20 cellular contexts compared by ENCODE assay signal in genomic region chr2:20551945-20552328, GRCh38.
A peak's percentile ranks its signal among the peaks of the same experiment; 100 is the strongest.
DNase-seq lines count a peak whose midpoint lies in the region; ATAC-seq, FAIRE-seq and TF ChIP-seq lines count a peak whose summit lies in the region.
"Had no signal": no experiment of that assay in that cellular context is flagged by ENCODE, and none has a peak within 500 bp of the region (broad histone marks: within the 10 kb centered on the region; RNA-seq: fewer than 3 reads in every experiment).

No MANE protein-coding gene starts in this region.

- no peak overlapping the region for H3K4me3 ChIP-seq in BLaER1 treated with 17β-estradiol and CSF1 and Interleukin-3, amounts not matched to agents 10 nM and 100 nM
- no peak overlapping the region for H3K4me3 ChIP-seq in K562
- H3K4me3 ChIP-seq in psoas muscle = no peak overlapping the region
- H3K4me3 ChIP-seq in vagina = no peak overlapping the region
- H3K4me3 ChIP-seq: GM23338, SJSA1 had no signal

- no peaks in the 10 kb centered on the region for H3K36me3 ChIP-seq in BLaER1 treated with 17β-estradiol and CSF1 and Interleukin-3, amounts not matched to agents 10 nM and 100 nM
- H3K36me3 ChIP-seq in K562 (ENCODE audit: control insufficient read depth, insufficient read depth, low read length) (no peaks in the 10 kb centered on the region), psoas muscle (ENCODE audit: insufficient read depth in 1 of 2, low read depth in 1 of 2) (no peaks in the 10 kb centered on the region), vagina (no peaks in the 10 kb centered on the region)
- H3K36me3 ChIP-seq: SJSA1 had no signal

- H3K27ac ChIP-seq in BLaER1 treated with 17β-estradiol and CSF1 and Interleukin-3, amounts not matched to agents 10 nM and 100 nM = no peak overlapping the region
- H3K27ac ChIP-seq in K562 (ENCODE audit: extremely low read depth, low read depth, low read length) (no peak overlapping the region), psoas muscle (peak overlapping the region; percentile 80), vagina (no peak overlapping the region)
- H3K27ac ChIP-seq: RWPE1, SJSA1 had no signal

- H3K4me2 ChIP-seq in BLaER1 treated with 17β-estradiol and CSF1 and Interleukin-3, amounts not matched to agents 10 nM and 100 nM = peak overlapping the region in 10 of 11 experiments; percentile 3 to 58 (median 36); a peak in 15 of 22 replicates
- no peak overlapping the region for H3K4me2 ChIP-seq in K562 (ENCODE audit: insufficient read depth, low read length)
- H3K4me2 ChIP-seq: GM23338 had no signal

- peaks cover 10% of the 10 kb centered on the region for H3K27me3 Mint-ChIP-seq in activated CD4-positive, alpha-beta T cell treated with anti-CD3 and anti-CD28 coated beads, Interleukin-2, amount 10 ng/mL, durations not matched to agents 7 days and 5 days

- no peak overlapping the region for H3K27ac Mint-ChIP-seq in activated CD4-positive, alpha-beta T cell treated with anti-CD3 and anti-CD28 coated beads, Interleukin-2, amount 10 ng/mL, durations not matched to agents 7 days and 5 days
- H3K27ac Mint-ChIP-seq: GM23338 had no signal

- no peak for TF ChIP-seq RAD21 in K562 (CRISPR knock-in tag; conservative IDR thresholded peaks at IDR 0.05 in 1 of 2, IDR thresholded peaks at IDR 0.05 in 1 of 2)

- CTCF ChIA-PET in K562 (lab: Yijun Ruan, JAX; ENCODE audit: low intra/inter-chr PET ratio) = no interaction called here
- CTCF ChIA-PET in activated CD4-positive, alpha-beta T cell treated with anti-CD3 and anti-CD28 coated beads, Interleukin-2, amount 10 ng/mL, durations not matched to agents 7 days and 5 days (lab: Charles Lee) = no interaction called here

- intact Hi-C loops in K562 (cut with micrococcal nuclease) (no loop called here), psoas muscle (cut with DNase I) (loop anchor here in 1 of 2 donors (2.0 kb wide), 1 partner anchor 27 kb away; no protein-coding TSS in a partner anchor), vagina (cut with DNase I) (no loop called here)

- H3K4me1 Mint-ChIP-seq in activated CD4-positive, alpha-beta T cell treated with anti-CD3 and anti-CD28 coated beads, Interleukin-2, amount 10 ng/mL, durations not matched to agents 7 days and 5 days = no peaks in the 10 kb centered on the region

- peak; percentile 53 for ATAC-seq in HG03432 (IDR thresholded peaks at IDR 0.05; ENCODE audit: unreplicated experiment)
- ATAC-seq in K562 = no peak
- ATAC-seq in psoas muscle = peak; percentile 14 to 44 (median 24)
- ATAC-seq: GM23338 had no signal

- no peak overlapping the region for H3K9ac ChIP-seq in BLaER1 treated with 17β-estradiol and CSF1 and Interleukin-3, amounts not matched to agents 10 nM and 100 nM
- H3K9ac ChIP-seq in K562 (ENCODE audit: insufficient read depth in 1 of 2, low read depth in 2 of 2, low read length in 2 of 2) = no peak overlapping the region; a peak in 1 of 4 replicates

- H3K36me3 Mint-ChIP-seq in activated CD4-positive, alpha-beta T cell treated with anti-CD3 and anti-CD28 coated beads, Interleukin-2, amount 10 ng/mL, durations not matched to agents 7 days and 5 days (ENCODE audit: low read depth) = no peaks in the 10 kb centered on the region

- no peak for DNase-seq in K562 (ENCODE audit: extremely low read depth in 1 of 4, low spot score in 3 of 4)
- no peak for DNase-seq in psoas muscle
- DNase-seq in inferior parietal cortex (ENCODE audit: extremely low spot score) = no peak
- no peak for DNase-seq in vagina (ENCODE audit: extremely low spot score in 2 of 2)
- DNase-seq in T1000 (lab: John Stamatoyannopoulos, UW) = no peak
- DNase-seq in activated CD4-positive, alpha-beta T cell treated with anti-CD3 and anti-CD28 coated beads, Interleukin-2, amount 10 ng/mL, durations not matched to agents 7 days and 5 days = no peak
- DNase-seq: NCI-H1436; NCI-H2081 treated with DMSO at 0.1 percent for 48 hours; NCI-H2227 treated with DMSO at 0.1 percent for 48 hours; NCI-H524 treated with DMSO at 0.1 percent for 48 hours; NK-92 treated with Interleukin-12 subunit alpha and Interleukin-12 subunit beta, amount 100 ng/mL, for 24 hours; OCI-M1 had no signal

- POLR2A ChIA-PET in K562 (lab: Yijun Ruan, JAX) = no interaction called here
- POLR2A ChIA-PET in activated CD4-positive, alpha-beta T cell treated with anti-CD3 and anti-CD28 coated beads, Interleukin-2, amount 10 ng/mL, durations not matched to agents 7 days and 5 days (lab: Charles Lee) = no interaction called here

- TF ChIP-seq CTCF in K562 (IDR thresholded peaks at IDR 0.05 in 2 of 3, conservative IDR thresholded peaks at IDR 0.05 in 1 of 3; ENCODE audit: insufficient read depth in 2 of 3, low read depth in 1 of 3, low read length in 3 of 3) = no peak
- no peak for TF ChIP-seq CTCF in psoas muscle (IDR thresholded peaks at IDR 0.05)
- no peak for TF ChIP-seq CTCF in vagina (IDR thresholded peaks at IDR 0.05)

- no peaks in the 10 kb centered on the region for H3K79me2 ChIP-seq in K562 (ENCODE audit: control insufficient read depth, insufficient read depth, low read length)

- peaks cover 19 to 56% (median 41%) of the 10 kb centered on the region in 10 experiments; a peak in 19 of 20 replicates for H3K4me1 ChIP-seq in BLaER1 treated with 17β-estradiol and CSF1 and Interleukin-3, amounts not matched to agents 10 nM and 100 nM
- peaks cover 0 to 7% of the 10 kb centered on the region in 2 experiments; a peak in 1 of 5 replicates for H3K4me1 ChIP-seq in K562 (replicated peaks in 1 of 2; ENCODE audit: control insufficient read depth in 2 of 2, insufficient read depth in 2 of 2, low read length in 2 of 2)
- peaks cover 13% of the 10 kb centered on the region for H3K4me1 ChIP-seq in psoas muscle
- H3K4me1 ChIP-seq in vagina = no peaks in the 10 kb centered on the region
- H3K4me1 ChIP-seq: SJSA1 had no signal

- WGBS in K562 (ENCODE audit: insufficient coverage, low coverage, missing lambda C conversion rate) = 8% methylated on average over 5 of the region's 5 CpGs
- WGBS in psoas muscle, 3 donors = 53 to 68% (median 55%) methylated on average over 5 of the region's 5 CpGs

- no peak for TF ChIP-seq EP300 in K562 (IDR thresholded peaks at IDR 0.05; ENCODE audit: low read length)

- no peaks in the 10 kb centered on the region for H3K9me3 Mint-ChIP-seq in activated CD4-positive, alpha-beta T cell treated with anti-CD3 and anti-CD28 coated beads, Interleukin-2, amount 10 ng/mL, durations not matched to agents 7 days and 5 days
- H3K9me3 Mint-ChIP-seq: GM23338 had no signal

- TF ChIP-seq POLR2A in K562 (conservative IDR thresholded peaks at IDR 0.05) = no peak
- TF ChIP-seq POLR2A in vagina (IDR thresholded peaks at IDR 0.05) = no peak

- H2AFZ ChIP-seq in K562 (ENCODE audit: low read depth, low read length) = 0 out of 2 replicates have a peak overlapping the region, but pooled peaks have one; percentile 19
- H2AFZ ChIP-seq: GM23338 had no signal

- H3K9me3 ChIP-seq in BLaER1 treated with 17β-estradiol and CSF1 and Interleukin-3, amounts not matched to agents 10 nM and 100 nM (replicated peaks in 1 of 11) = no peaks in the 10 kb centered on the region
- H3K9me3 ChIP-seq in K562 (replicated peaks; ENCODE audit: control insufficient read depth, insufficient read depth, low read depth, low read length) (no peaks in the 10 kb centered on the region), psoas muscle (no peaks in the 10 kb centered on the region), vagina (no peaks in the 10 kb centered on the region)
- H3K9me3 ChIP-seq: SJSA1 had no signal

- H3K27me3 ChIP-seq in BLaER1 treated with 17β-estradiol and CSF1 and Interleukin-3, amounts not matched to agents 10 nM and 100 nM = peaks cover 0 to 7% (median 0%) of the 10 kb centered on the region in 11 experiments; a peak in 3 of 22 replicates
- peaks cover 0 to 23% of the 10 kb centered on the region in 2 experiments; a peak in 3 of 5 replicates for H3K27me3 ChIP-seq in K562 (ENCODE audit: control insufficient read depth in 2 of 2, insufficient read depth in 2 of 2, low read length in 2 of 2)
- no peaks in the 10 kb centered on the region for H3K27me3 ChIP-seq in psoas muscle (ENCODE audit: insufficient read depth in 3 of 3, low read length in 2 of 3)
- no peaks in the 10 kb centered on the region for H3K27me3 ChIP-seq in vagina
- H3K27me3 ChIP-seq: SJSA1 had no signal

- BruUV-seq in K562 (replicated peaks; lab: Mats Ljungman, UMichigan) = no TSS peak

- in situ Hi-C loops in K562 (cut with MboI) = no loop called here

- H3K9me1 ChIP-seq in K562 (ENCODE audit: control insufficient read depth, insufficient read depth, low read length) = no peaks in the 10 kb centered on the region

- H4K20me1 ChIP-seq in BLaER1 treated with 17β-estradiol and CSF1 and Interleukin-3, amounts not matched to agents 10 nM and 100 nM = no peaks in the 10 kb centered on the region; a peak in 1 of 22 replicates
- no peaks in the 10 kb centered on the region for H4K20me1 ChIP-seq in K562 (replicated peaks; ENCODE audit: control insufficient read depth, insufficient read depth, low read length)

- no peak overlapping the region for H3K4me3 Mint-ChIP-seq in activated CD4-positive, alpha-beta T cell treated with anti-CD3 and anti-CD28 coated beads, Interleukin-2, amount 10 ng/mL, durations not matched to agents 7 days and 5 days
- H3K4me3 Mint-ChIP-seq: GM23338 had no signal

- no peak for FAIRE-seq in K562 (lab: Jason Lieb, UNC)
- FAIRE-seq: A204.1, GM18507, GM19239 had no signal

TF ChIP-seq in K562, 482 proteins besides CTCF, POLR2A, EP300 and RAD21 (continues in another document):
- no peak for TF ChIP-seq SRSF7 (optimal IDR thresholded peaks at IDR 0.05; ENCODE audit: low read depth, low read length)
- TF ChIP-seq RBM34 (IDR thresholded peaks at IDR 0.05; ENCODE audit: borderline replicate concordance, insufficient read depth, low read length) = no peak
- no peak for TF ChIP-seq HDAC1 (IDR thresholded peaks at IDR 0.05)
- no peak for TF ChIP-seq E2F1 (CRISPR knock-in tag; IDR thresholded peaks at IDR 0.05)
- no peak for TF ChIP-seq SAFB2 (IDR thresholded peaks at IDR 0.05; ENCODE audit: borderline replicate concordance, low read depth, low read length, severe bottlenecking)
- no peak for TF ChIP-seq KDM2B (CRISPR knock-in tag; IDR thresholded peaks at IDR 0.05)
- no peak for TF ChIP-seq C11orf30 (IDR thresholded peaks at IDR 0.05; ENCODE audit: low read depth)
- TF ChIP-seq BRD9 (IDR thresholded peaks at IDR 0.05; ENCODE audit: low read depth, partially characterized antibody) = no peak
- no peak for TF ChIP-seq DPF2 (IDR thresholded peaks at IDR 0.05)
